Comparison of ENCODE assay signal across 1 cellular context in genomic region chr3:186879776-186880175, GRCh38.
TF ChIP-seq lines count a peak whose summit lies in the region.

No MANE protein-coding gene starts in this region.

TF ChIP-seq in K562, 482 proteins besides CTCF, POLR2A, EP300 and RAD21:
- TF ChIP-seq ZBTB40 (IDR thresholded peaks at IDR 0.05) = peak; percentile 84
- TF ChIP-seq ZBTB40 (CRISPR knock-in tag; IDR thresholded peaks at IDR 0.05) = peak; percentile 48; the same call in 1 of the 2 replicates
- TF ChIP-seq STAT5B (CRISPR knock-in tag; IDR thresholded peaks at IDR 0.05) = no peak
